ENCODE assay signal across 10 cellular contexts in genomic region chr7:117882594-117882993, GRCh38. TPM values are rescaled to one million over a fixed set of nuclear protein-coding genes. Genes with fewer than 3 reads are reported as not detected.
"Had no signal": no experiment of that assay in that cellular context is flagged by ENCODE, and none has a peak within 500 bp of the region (broad histone marks: within the 10 kb centered on the region; RNA-seq: fewer than 3 reads in every experiment).

No MANE protein-coding gene starts in this region.

- H2AFZ ChIP-seq: GM23248, GM23338 had no signal

- ATAC-seq: GM23338, HCT116 had no signal

- H3K9ac ChIP-seq: GM23248 had no signal

- FAIRE-seq: H54 had no signal

- H3K27ac ChIP-seq: GM23248 had no signal

- H3K9me3 ChIP-seq: HAP-1 had no signal

- H3K27ac Mint-ChIP-seq: GM23338, H9, HFFc6 had no signal

- H3K4me2 ChIP-seq: GM23338 had no signal

- H3K4me1 ChIP-seq: HAP-1 had no signal

- H3K36me3 ChIP-seq: HAP-1 had no signal

- DNase-seq: GM23248, GOT3, H7, H9, HCEC 1CT, HFFc6 had no signal

- H3K4me3 Mint-ChIP-seq: GM23338, H9, HFFc6 had no signal

- H3K4me3 ChIP-seq: GM23248, GM23338, HAP-1 had no signal

- H3K9me3 Mint-ChIP-seq: GM23338, H9, HFFc6 had no signal

RNA-seq across cellular contexts. Expression of gene CTTNBP2, which starts 9.4 kb away (rescaled TPM):
- total RNA-seq: GM23248, HFFc6 had no signal
- polyA plus RNA-seq: GM23248 had no signal
